ENCODE assay signal across 17 cellular contexts in the genomic region with DNA sequence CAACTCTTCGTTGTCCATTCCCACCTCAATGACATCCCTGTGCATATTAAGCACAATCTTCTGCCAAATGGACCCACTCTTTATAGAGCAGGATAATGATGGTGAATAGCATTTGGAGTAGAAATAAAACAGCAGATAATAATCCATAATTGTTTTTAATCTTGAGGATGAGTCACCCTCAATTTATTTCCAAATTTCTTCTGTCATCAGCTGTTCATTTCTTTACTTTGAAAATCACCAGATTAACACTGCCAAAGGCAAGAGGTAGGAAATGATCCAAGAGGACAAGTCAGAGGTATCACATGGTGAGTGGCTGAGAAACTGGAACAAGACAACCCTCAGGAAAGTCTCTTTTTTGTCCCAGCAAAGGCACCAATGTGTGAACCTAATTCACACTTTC. TPM values are rescaled to one million over a fixed set of nuclear protein-coding genes. Genes with fewer than 3 reads are reported as not detected.
A peak's percentile ranks its signal among the peaks of the same experiment; 100 is the strongest.
DNase-seq lines count a peak whose midpoint lies in the region; ATAC-seq and TF ChIP-seq lines count a peak whose summit lies in the region.
"Had no signal": no experiment of that assay in that cellular context is flagged by ENCODE, and none has a peak within 500 bp of the region (broad histone marks: within the 10 kb centered on the region; RNA-seq: fewer than 3 reads in every experiment).

No MANE protein-coding gene starts in this region.

- ATAC-seq in GM18868 (IDR thresholded peaks at IDR 0.05; ENCODE audit: unreplicated experiment): no peak
- ATAC-seq in upper lobe of right lung: no peak
- ATAC-seq: activated naive CD4-positive, alpha-beta T cell treated with anti-CD3 and anti-CD28 coated beads, Interleukin-2, amount 50 U/mL, for 72 hours; natural killer cell; stimulated activated naive CD8-positive, alpha-beta T cell treated with anti-CD3 and anti-CD28 coated beads, Interleukin-15, Interleukin-2, amounts not matched to agents 100 U/mL and 50 U/mL, for 24 hours had no signal

- DNase-seq in Karpas-422 (no peak), inferior parietal cortex (ENCODE audit: extremely low spot score) (peak; percentile 60), stromal cell of bone marrow (ENCODE audit: low read depth) (peak; percentile 41), AG20443 (ENCODE audit: low spot score) (no peak), hippocampal formation (lab: John Stamatoyannopoulos, UW) (no peak), upper lobe of right lung (no peak)
- DNase-seq: activated CD4-positive, alpha-beta T cell treated with anti-CD3 and anti-CD28 coated beads, Interleukin-2, amount 50 U/mL, for 4 hours; activated T-cell treated with anti-CD3 and anti-CD28 coated beads, Interleukin-2, amount 50 U/mL, for 1 hour; EL; natural killer cell; NCI-H1436 treated with DMSO at 0.1 percent for 48 hours; stimulated activated naive CD8-positive, alpha-beta T cell treated with anti-CD3 and anti-CD28 coated beads, Interleukin-15, Interleukin-2, amounts not matched to agents 100 U/mL and 50 U/mL, for 24 hours had no signal

- H4K20me1 ChIP-seq in Karpas-422 (ENCODE audit: insufficient read depth, low read depth, low read length): no peaks in the 10 kb centered on the region

- H3K27me3 ChIP-seq in Karpas-422 (ENCODE audit: low read length) (no peaks in the 10 kb centered on the region), upper lobe of right lung (no peaks in the 10 kb centered on the region)
- H3K27me3 ChIP-seq: cardiac muscle cell had no signal

- no peaks in the 10 kb centered on the region for H3K9me3 ChIP-seq in Karpas-422 (ENCODE audit: low read length)
- H3K9me3 ChIP-seq in upper lobe of right lung: no peaks in the 10 kb centered on the region
- H3K9me3 ChIP-seq: prostate gland had no signal

- H3K79me2 ChIP-seq in Karpas-422 (ENCODE audit: low read length): no peaks in the 10 kb centered on the region; the same call in 1 of the 2 replicates

- no peak for TF ChIP-seq CTCF in upper lobe of right lung (IDR thresholded peaks at IDR 0.05)

- H3K4me2 ChIP-seq in Karpas-422 (ENCODE audit: low read depth, low read length, poor library complexity, severe bottlenecking): no peak overlapping the region

- intact Hi-C loops in upper lobe of right lung (cut with DNase I): no loop called here

- H3K4me1 ChIP-seq in Karpas-422 (ENCODE audit: low read length): peaks cover 36% of the 10 kb centered on the region
- H3K4me1 ChIP-seq in upper lobe of right lung: no peaks in the 10 kb centered on the region
- H3K4me1 ChIP-seq: prostate gland had no signal

- no peak overlapping the region for H2AFZ ChIP-seq in Karpas-422 (ENCODE audit: low read length)

- H3K4me3 ChIP-seq in Karpas-422 (ENCODE audit: low read length) (no peak overlapping the region), upper lobe of right lung (no peak overlapping the region)
- H3K4me3 ChIP-seq: cardiac muscle cell, prostate gland had no signal

- 0 out of 2 replicates have a peak overlapping the region, but pooled peaks have one; percentile 18 for H3K27ac ChIP-seq in Karpas-422 (ENCODE audit: low read length)
- H3K27ac ChIP-seq in cingulate gyrus (ENCODE audit: low read depth, low read length): peak overlapping the region; percentile 51
- no peak overlapping the region for H3K27ac ChIP-seq in upper lobe of right lung
- H3K27ac ChIP-seq: cardiac muscle cell, prostate gland had no signal

- H3K36me3 ChIP-seq in Karpas-422 (ENCODE audit: insufficient read depth, low read length) (no peaks in the 10 kb centered on the region), upper lobe of right lung (peaks cover 6% of the 10 kb centered on the region)
- H3K36me3 ChIP-seq: cardiac muscle cell, prostate gland had no signal

- H3K9me2 ChIP-seq in Karpas-422 (replicated peaks; ENCODE audit: insufficient read depth, low read length): no peaks in the 10 kb centered on the region

- H3K9ac ChIP-seq in Karpas-422 (ENCODE audit: low read length): no peak overlapping the region

RNA-seq across cellular contexts. Expression of a gene that starts 7.3 kb away (rescaled TPM):
- total RNA-seq in Karpas-422 (2014; rRNA removed; shearing (Covaris generic); ENCODE audit: low replicate concordance): 26.2 and 30.3 TPM in 2 replicates
- total RNA-seq in upper lobe of right lung: 33.9 TPM

RNA-seq across cellular contexts. Expression of a gene that starts 15.9 kb away (rescaled TPM):
- total RNA-seq in Karpas-422 (2014; rRNA removed; shearing (Covaris generic); ENCODE audit: low replicate concordance): 3.8 and 4.0 TPM in 2 replicates
- total RNA-seq in upper lobe of right lung: 5.2 TPM

RNA-seq across cellular contexts. Expression of a gene that starts 16.2 kb away (rescaled TPM):
- 77.4 and 79.2 TPM in 2 replicates for total RNA-seq in Karpas-422 (2014; rRNA removed; shearing (Covaris generic); ENCODE audit: low replicate concordance)
- 61.1 TPM for total RNA-seq in upper lobe of right lung

Comparison
In these comparisons a context has a peak if more than half of its experiments do, and no peak if none do; other contexts are left out.
1. DNase-seq: peak in inferior parietal cortex (single experiment) and stromal cell of bone marrow (single experiment); none in Karpas-422 (single experiment), AG20443 (single experiment), hippocampal formation (0 of 2) and upper lobe of right lung (single experiment).